Comparison of ENCODE assay signal across 8 cellular contexts in the genomic region with DNA sequence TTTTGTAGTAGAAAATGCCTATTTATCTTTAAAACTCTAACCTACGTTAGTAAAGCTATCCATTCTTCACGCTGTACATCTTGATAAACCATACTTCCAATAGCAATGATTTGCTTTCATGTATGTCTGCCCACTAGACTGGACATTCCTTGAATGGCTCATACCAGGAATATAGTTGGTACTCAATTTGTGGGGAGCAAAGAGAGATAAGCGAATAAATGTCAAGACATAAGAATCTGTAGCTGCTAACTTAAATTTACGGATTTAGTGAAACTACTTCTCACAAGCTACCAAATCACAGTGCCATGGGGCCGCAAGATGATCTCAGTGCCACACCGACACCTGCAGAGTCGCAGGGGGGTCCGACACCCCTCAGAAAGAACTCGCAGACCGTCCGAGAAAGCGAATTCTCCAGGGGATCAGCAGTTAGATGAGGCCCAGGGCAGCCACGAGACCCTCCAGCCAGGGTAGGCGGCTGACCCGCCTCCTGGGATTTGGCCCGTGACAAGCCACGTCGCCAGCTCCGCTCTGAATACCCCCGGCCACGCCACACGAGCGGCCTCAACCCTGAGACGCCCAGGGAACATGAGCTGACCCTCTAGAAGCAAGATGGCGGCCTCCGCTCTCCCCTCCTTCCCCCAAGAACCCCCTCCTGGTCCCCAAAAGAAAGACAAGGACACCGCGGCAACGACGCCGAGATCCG. TPM values are rescaled to one million over a fixed set of nuclear protein-coding genes. Genes with fewer than 3 reads are reported as not detected.
DNase-seq lines count a peak whose midpoint lies in the region; ATAC-seq and TF ChIP-seq lines count a peak whose summit lies in the region.

No MANE protein-coding gene starts in this region.

- peaks cover 2% of the 10 kb centered on the region for H4K20me1 ChIP-seq in fibroblast of lung (ENCODE audit: control insufficient read depth, extremely low read depth, insufficient read depth, low read length)

- no peaks in the 10 kb centered on the region for H3K27me3 ChIP-seq in fibroblast of lung (ENCODE audit: control insufficient read depth, insufficient read depth, low read length)
- H3K27me3 ChIP-seq in ovary: no peaks in the 10 kb centered on the region

- peak overlapping the region; percentile 96 for H3K4me2 ChIP-seq in fibroblast of lung (ENCODE audit: extremely low read depth, insufficient read depth, low read length)

- DNase-seq in fibroblast of lung (ENCODE audit: low read depth in 2 of 2): peak in 1 of 2 donors; percentile 30
- DNase-seq in ovary: no peak
- no peak for DNase-seq in AG08396 (ENCODE audit: low spot score)
- DNase-seq in stimulated activated CD4-positive, alpha-beta T cell treated with anti-CD3 and anti-CD28 coated beads, Interleukin-4, amount 100 ng/mL, for 4 hours: no peak

- ATAC-seq in GM18498 (IDR thresholded peaks at IDR 0.05; ENCODE audit: unreplicated experiment) (peak; percentile 25), HG02870 (IDR thresholded peaks at IDR 0.05; ENCODE audit: unreplicated experiment) (peak; percentile 8), SK-N-SH treated with all-trans-retinoic acid at 6 μM for 48 hours (peak; percentile 58), GM19463 (IDR thresholded peaks at IDR 0.05; ENCODE audit: unreplicated experiment) (no peak)

- TF ChIP-seq CTCF in fibroblast of lung (conservative IDR thresholded peaks at IDR 0.05 in 1 of 2, IDR thresholded peaks at IDR 0.05 in 1 of 2; ENCODE audit: low read depth in 1 of 2, low read length in 2 of 2) (no peak), ovary (IDR thresholded peaks at IDR 0.05) (no peak)

- no peaks in the 10 kb centered on the region for H3K9me3 ChIP-seq in fibroblast of lung (ENCODE audit: control insufficient read depth, insufficient read depth, low read depth, low read length)
- H3K9me3 ChIP-seq in ovary: no peaks in the 10 kb centered on the region

- H3K4me1 ChIP-seq in fibroblast of lung (ENCODE audit: control insufficient read depth, extremely low read depth, insufficient read depth, low read length): peaks cover 14% of the 10 kb centered on the region
- H3K4me1 ChIP-seq in ovary (ENCODE audit: insufficient read depth): peaks cover 12% of the 10 kb centered on the region

- intact Hi-C loops in ovary (cut with DNase I): loop anchor here in 2 of 4 donors (5.0 to 10.0 kb wide), 2 partner anchors 112 to 120 kb away; no protein-coding TSS in a partner anchor

- 10 to 18% (median 11%) methylated on average over 27 to 32 of the region's 32 CpGs for WGBS in ovary, 3 donors

- H3K9ac ChIP-seq in fibroblast of lung (ENCODE audit: insufficient read depth, low read length): peak overlapping the region; percentile 96

- H2AFZ ChIP-seq in fibroblast of lung (ENCODE audit: low read length): peak overlapping the region; percentile 22

- H3K79me2 ChIP-seq in fibroblast of lung (ENCODE audit: control insufficient read depth, insufficient read depth, low read length): peaks cover 46% of the 10 kb centered on the region

- H3K36me3 ChIP-seq in fibroblast of lung (ENCODE audit: control insufficient read depth, insufficient read depth, low read length): no peaks in the 10 kb centered on the region
- no peaks in the 10 kb centered on the region for H3K36me3 ChIP-seq in ovary

- H3K4me3 ChIP-seq in fibroblast of lung (replicated peaks in 1 of 4; ENCODE audit: control extremely low read depth in 1 of 4, insufficient read depth in 1 of 4, low read depth in 3 of 4, low read length in 4 of 4) (peak overlapping the region; percentile 43 to 84 (median 66)), ovary (peak overlapping the region; percentile 82)

- TF ChIP-seq EP300 in ovary (IDR thresholded peaks at IDR 0.05): no peak

- no peak for TF ChIP-seq POLR2A in ovary (IDR thresholded peaks at IDR 0.05)

- peak overlapping the region; percentile 99 for H3K27ac ChIP-seq in fibroblast of lung (ENCODE audit: insufficient read depth, low read length)
- peak overlapping the region; percentile 82 to 84 for H3K27ac ChIP-seq in ovary

TF ChIP-seq in SK-N-SH treated with all-trans-retinoic acid at 6 μM for 48 hours, 23 proteins besides CTCF, POLR2A, EP300 and RAD21:
- TF ChIP-seq TCF4 (CRISPR knock-in tag; IDR thresholded peaks at IDR 0.05; ENCODE audit: borderline replicate concordance) (no peak), OSR1 (CRISPR knock-in tag; IDR thresholded peaks at IDR 0.05) (no peak), ZC3H10 (CRISPR knock-in tag; IDR thresholded peaks at IDR 0.05) (no peak), SNAI2 (CRISPR knock-in tag; IDR thresholded peaks at IDR 0.05) (0 out of 2 replicates have a peak, but pooled peaks have one; percentile 39), GLIS3 (CRISPR knock-in tag; IDR thresholded peaks at IDR 0.05) (0 out of 2 replicates have a peak, but pooled peaks have one; percentile 15), ZFP3 (CRISPR knock-in tag; IDR thresholded peaks at IDR 0.05) (no peak), CSDC2 (CRISPR knock-in tag; IDR thresholded peaks at IDR 0.05) (peak; percentile 52; the same call in 1 of the 2 replicates)
- TF ChIP-seq, protein P1, sequence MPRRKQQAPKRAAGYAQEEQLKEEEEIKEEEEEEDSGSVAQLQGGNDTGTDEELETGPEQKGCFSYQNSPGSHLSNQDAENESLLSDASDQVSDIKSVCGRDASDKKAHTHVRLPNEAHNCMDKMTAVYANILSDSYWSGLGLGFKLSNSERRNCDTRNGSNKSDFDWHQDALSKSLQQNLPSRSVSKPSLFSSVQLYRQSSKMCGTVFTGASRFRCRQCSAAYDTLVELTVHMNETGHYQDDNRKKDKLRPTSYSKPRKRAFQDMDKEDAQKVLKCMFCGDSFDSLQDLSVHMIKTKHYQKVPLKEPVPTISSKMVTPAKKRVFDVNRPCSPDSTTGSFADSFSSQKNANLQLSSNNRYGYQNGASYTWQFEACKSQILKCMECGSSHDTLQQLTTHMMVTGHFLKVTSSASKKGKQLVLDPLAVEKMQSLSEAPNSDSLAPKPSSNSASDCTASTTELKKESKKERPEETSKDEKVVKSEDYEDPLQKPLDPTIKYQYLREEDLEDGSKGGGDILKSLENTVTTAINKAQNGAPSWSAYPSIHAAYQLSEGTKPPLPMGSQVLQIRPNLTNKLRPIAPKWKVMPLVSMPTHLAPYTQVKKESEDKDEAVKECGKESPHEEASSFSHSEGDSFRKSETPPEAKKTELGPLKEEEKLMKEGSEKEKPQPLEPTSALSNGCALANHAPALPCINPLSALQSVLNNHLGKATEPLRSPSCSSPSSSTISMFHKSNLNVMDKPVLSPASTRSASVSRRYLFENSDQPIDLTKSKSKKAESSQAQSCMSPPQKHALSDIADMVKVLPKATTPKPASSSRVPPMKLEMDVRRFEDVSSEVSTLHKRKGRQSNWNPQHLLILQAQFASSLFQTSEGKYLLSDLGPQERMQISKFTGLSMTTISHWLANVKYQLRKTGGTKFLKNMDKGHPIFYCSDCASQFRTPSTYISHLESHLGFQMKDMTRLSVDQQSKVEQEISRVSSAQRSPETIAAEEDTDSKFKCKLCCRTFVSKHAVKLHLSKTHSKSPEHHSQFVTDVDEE (CRISPR knock-in tag; IDR thresholded peaks at IDR 0.05): no peak
- TF ChIP-seq, protein P2, sequence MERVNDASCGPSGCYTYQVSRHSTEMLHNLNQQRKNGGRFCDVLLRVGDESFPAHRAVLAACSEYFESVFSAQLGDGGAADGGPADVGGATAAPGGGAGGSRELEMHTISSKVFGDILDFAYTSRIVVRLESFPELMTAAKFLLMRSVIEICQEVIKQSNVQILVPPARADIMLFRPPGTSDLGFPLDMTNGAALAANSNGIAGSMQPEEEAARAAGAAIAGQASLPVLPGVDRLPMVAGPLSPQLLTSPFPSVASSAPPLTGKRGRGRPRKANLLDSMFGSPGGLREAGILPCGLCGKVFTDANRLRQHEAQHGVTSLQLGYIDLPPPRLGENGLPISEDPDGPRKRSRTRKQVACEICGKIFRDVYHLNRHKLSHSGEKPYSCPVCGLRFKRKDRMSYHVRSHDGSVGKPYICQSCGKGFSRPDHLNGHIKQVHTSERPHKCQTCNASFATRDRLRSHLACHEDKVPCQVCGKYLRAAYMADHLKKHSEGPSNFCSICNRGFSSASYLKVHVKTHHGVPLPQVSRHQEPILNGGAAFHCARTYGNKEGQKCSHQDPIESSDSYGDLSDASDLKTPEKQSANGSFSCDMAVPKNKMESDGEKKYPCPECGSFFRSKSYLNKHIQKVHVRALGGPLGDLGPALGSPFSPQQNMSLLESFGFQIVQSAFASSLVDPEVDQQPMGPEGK (CRISPR knock-in tag; IDR thresholded peaks at IDR 0.05; ENCODE audit: borderline replicate concordance): no peak

RNA-seq across cellular contexts. Expression of a gene that starts 0.6 kb away (rescaled TPM):
- 43.9 and 50.9 TPM in 2 replicates for total RNA-seq in fibroblast of lung
- polyA plus RNA-seq in fibroblast of lung: 46.1 and 53.2 TPM in 2 replicates
- 50.2 and 63.4 TPM in 2 replicates for polyA plus RNA-seq in fibroblast of lung (2012)
- polyA minus RNA-seq in fibroblast of lung (ENCODE audit: low replicate concordance): 9.6 and 11.4 TPM in 2 replicates
- 10 to 100 TPM; 13.9 to 32.9 (median 25.2) TPM for total RNA-seq in ovary
- polyA plus RNA-seq in ovary: 10 to 100 TPM; 23.1 to 30.0 TPM

RNA-seq across cellular contexts. Expression of a gene that starts 56.6 kb away (rescaled TPM):
- total RNA-seq in fibroblast of lung (36.3 and 42.4 TPM in 2 replicates), ovary (10 to 100 TPM; 21.0 to 33.6 (median 25.6) TPM)
- polyA plus RNA-seq in fibroblast of lung (39.3 and 44.5 TPM in 2 replicates), ovary (10 to 100 TPM; 28.5 to 30.7 TPM)
- polyA plus RNA-seq in fibroblast of lung (2012): 28.1 and 31.8 TPM in 2 replicates
- polyA minus RNA-seq in fibroblast of lung (ENCODE audit: low replicate concordance): 0.86 and 7.3 TPM in 2 replicates
